ENCODE assay signal across 23 cellular contexts in genomic region chr3:158360756-158361448, GRCh38.
"Had no signal": no experiment of that assay in that cellular context is flagged by ENCODE, and none has a peak within 500 bp of the region (broad histone marks: within the 10 kb centered on the region; RNA-seq: fewer than 3 reads in every experiment).

No MANE protein-coding gene starts in this region.

- H3K9ac ChIP-seq: parathyroid adenoma had no signal

- H2AFZ ChIP-seq: parathyroid adenoma had no signal

- H3K4me3 ChIP-seq: colonic mucosa, esophagus muscularis mucosa, lung, prostate gland, sigmoid colon, suprapubic skin, transverse colon had no signal

- H3K9me3 ChIP-seq: colonic mucosa, esophagus muscularis mucosa, neutrophil, prostate gland, suprapubic skin had no signal

- ATAC-seq: foreskin keratinocyte; left lobe of liver; natural killer cell; stimulated activated naive B cell treated with anti-CD40 and anti-IgM and Interleukin-4, amounts not matched to agents 10 μg/mL and 1 μg/mL and 100 μg/mL, for 72 hours had no signal

- H3K9me3 Mint-ChIP-seq: natural killer cell had no signal

- H3K4me1 ChIP-seq: colonic mucosa, esophagus muscularis mucosa, foreskin keratinocyte, parathyroid adenoma, prostate gland, sigmoid colon, suprapubic skin, transverse colon had no signal

- FAIRE-seq: endothelial cell of umbilical vein, keratinocyte had no signal

- H3K27ac Mint-ChIP-seq: dendritic cell treated with granulocyte-macrophage colony-stimulating factor and Interleukin-4, amounts not matched to agents 40 ng/mL and 50 ng/mL, for 4 days; immature natural killer cell; memory B cell; natural killer cell; stimulated activated naive B cell treated with anti-CD40 and anti-IgM and Interleukin-4, amounts not matched to agents 10 μg/mL and 1 μg/mL and 100 μg/mL, for 72 hours; stimulated activated naive CD8-positive, alpha-beta T cell treated with anti-CD3 and anti-CD28 coated beads, Interleukin-15, Interleukin-2, amounts not matched to agents 100 ng/mL and 50 ng/mL, for 24 hours had no signal

- H3K27me3 ChIP-seq: colonic mucosa, esophagus muscularis mucosa, foreskin keratinocyte, neutrophil, sigmoid colon, suprapubic skin, transverse colon had no signal

- H3K79me2 ChIP-seq: parathyroid adenoma had no signal

- H3K27ac ChIP-seq: colonic mucosa, esophagus muscularis mucosa, foreskin keratinocyte, neutrophil, parathyroid adenoma, prostate gland, sigmoid colon, suprapubic skin, transverse colon had no signal

- H3K4me3 Mint-ChIP-seq: dendritic cell treated with granulocyte-macrophage colony-stimulating factor and Interleukin-4, amounts not matched to agents 40 ng/mL and 50 ng/mL, for 4 days; immature natural killer cell; memory B cell; natural killer cell; stimulated activated naive B cell treated with anti-CD40 and anti-IgM and Interleukin-4, amounts not matched to agents 10 μg/mL and 1 μg/mL and 100 μg/mL, for 72 hours; stimulated activated naive CD8-positive, alpha-beta T cell treated with anti-CD3 and anti-CD28 coated beads, Interleukin-15, Interleukin-2, amounts not matched to agents 100 ng/mL and 50 ng/mL, for 24 hours had no signal

- DNase-seq: central memory CD4-positive, alpha-beta T cell; colonic mucosa; effector CD8-positive, alpha-beta T cell; foreskin keratinocyte; hypothalamus; immature natural killer cell; natural killer cell; sigmoid colon; stimulated activated CD4-positive, alpha-beta T cell treated with anti-CD3 and anti-CD28 coated beads, Interleukin-4, amount 100 ng/mL, for 4 hours; stimulated activated naive B cell treated with anti-CD40 and anti-IgM and Interleukin-4, amounts not matched to agents 10 μg/mL and 1 μg/mL and 100 μg/mL, for 72 hours; transverse colon had no signal

- H3K4me1 Mint-ChIP-seq: natural killer cell had no signal

- H3K36me3 Mint-ChIP-seq: natural killer cell had no signal

- H3K36me3 ChIP-seq: colonic mucosa, neutrophil, prostate gland, sigmoid colon, transverse colon had no signal
